In the genomic region with DNA sequence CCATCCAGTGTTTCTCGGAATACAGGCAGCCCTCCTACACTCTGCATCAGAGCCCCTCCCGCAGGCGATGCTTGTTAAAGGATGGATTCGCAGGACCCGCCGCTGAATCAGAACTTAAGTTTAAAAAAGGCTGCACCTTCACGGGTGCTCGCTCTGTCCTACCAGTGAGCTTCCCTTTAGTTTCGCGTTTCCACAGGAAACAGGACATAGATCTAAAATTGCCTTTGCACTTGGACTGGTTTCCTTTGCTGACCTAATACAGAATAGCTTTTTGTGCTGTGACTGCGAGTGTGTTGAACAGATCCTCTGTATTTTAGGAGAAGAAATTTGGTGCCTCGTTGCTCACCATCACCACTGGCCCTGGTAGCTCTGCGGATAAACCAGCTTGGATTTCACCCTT, we compare ENCODE assay signal across 4 cellular contexts. TPM values are rescaled to one million over a fixed set of nuclear protein-coding genes. Genes with fewer than 3 reads are reported as not detected.
"Had no signal": no experiment of that assay in that cellular context is flagged by ENCODE, and none has a peak within 500 bp of the region (broad histone marks: within the 10 kb centered on the region; RNA-seq: fewer than 3 reads in every experiment).

No MANE protein-coding gene starts in this region.

RNA-seq across cellular contexts. Expression of a gene that starts 10.3 kb away (rescaled TPM):
- total RNA-seq: H7, HFFc6, HT1080 had no signal
- polyA plus RNA-seq: IgD-negative memory B cell had no signal
